Comparison of ENCODE assay signal across 16 cellular contexts in the genomic region with DNA sequence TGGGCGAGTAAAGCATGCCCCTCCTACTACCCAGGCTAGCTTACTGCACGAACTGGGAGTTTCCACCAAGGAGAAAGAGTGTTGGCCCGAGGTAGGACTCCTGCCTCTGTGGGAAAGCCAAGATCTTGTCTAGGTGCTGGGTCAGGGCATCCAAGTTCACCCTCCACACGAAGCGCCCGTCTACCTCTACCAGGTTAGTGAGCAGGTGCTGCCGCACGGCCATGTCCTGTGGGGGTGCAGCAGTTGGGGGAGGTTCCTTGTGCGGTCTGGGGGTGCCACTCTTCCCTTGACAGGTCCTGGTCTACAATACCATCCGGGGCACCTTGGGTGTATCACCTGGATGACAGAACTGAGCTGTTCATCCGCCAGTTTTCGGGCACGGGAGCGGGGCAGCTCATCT. TPM values are rescaled to one million over a fixed set of nuclear protein-coding genes. Genes with fewer than 3 reads are reported as not detected.
A peak's percentile ranks its signal among the peaks of the same experiment; 100 is the strongest.
DNase-seq lines count a peak whose midpoint lies in the region; ATAC-seq and TF ChIP-seq lines count a peak whose summit lies in the region.
"Had no signal": no experiment of that assay in that cellular context is flagged by ENCODE, and none has a peak within 500 bp of the region (broad histone marks: within the 10 kb centered on the region; RNA-seq: fewer than 3 reads in every experiment).

No MANE protein-coding gene starts in this region.

- H4K20me1 ChIP-seq in SK-N-SH (ENCODE audit: insufficient read depth) (no peaks in the 10 kb centered on the region), Karpas-422 (ENCODE audit: insufficient read depth, low read depth, low read length) (peaks cover 10% of the 10 kb centered on the region)

- CTCF ChIA-PET in SK-N-SH (lab: Yijun Ruan, JAX): interaction anchor here (1.0 to 12.8 kb wide), 4 partner anchors 13 to 129 kb away, joined by 3 to 272 read pairs (median 70); no protein-coding TSS in a partner anchor

- no peak overlapping the region for H2BK15ac ChIP-seq in neuronal stem cell (ENCODE audit: low read length)

- peak overlapping the region; percentile 30 for H2AK5ac ChIP-seq in neuronal stem cell (ENCODE audit: low read depth, low read length)

- H3K79me2 ChIP-seq in SK-N-SH (ENCODE audit: insufficient read depth) (peaks cover 28% of the 10 kb centered on the region; the same call in 1 of the 2 replicates), Karpas-422 (ENCODE audit: low read length) (peaks cover 10% of the 10 kb centered on the region)

- H3K4me1 ChIP-seq in SK-N-SH (ENCODE audit: control insufficient read depth in 1 of 2, insufficient read depth in 2 of 2, low read depth in 1 of 2, low read length in 1 of 2): peaks cover 7 to 13% of the 10 kb centered on the region in 2 experiments; a peak in 2 of 4 replicates
- peaks cover 21% of the 10 kb centered on the region for H3K4me1 ChIP-seq in Karpas-422 (ENCODE audit: low read length)
- H3K4me1 ChIP-seq in neuronal stem cell (ENCODE audit: control insufficient read depth in 2 of 2, insufficient read depth in 1 of 2, low read depth in 1 of 2, low read length in 2 of 2): peaks cover 8 to 14% of the 10 kb centered on the region in 2 donors

- H3K27ac Mint-ChIP-seq in effector memory CD8-positive, alpha-beta T cell: no peak overlapping the region

- H2BK5ac ChIP-seq in neuronal stem cell (ENCODE audit: low read length): no peak overlapping the region

- peaks cover 22% of the 10 kb centered on the region for H3K36me3 Mint-ChIP-seq in effector memory CD8-positive, alpha-beta T cell (ENCODE audit: insufficient read depth)

- TF ChIP-seq EP300 in SK-N-SH (IDR thresholded peaks at IDR 0.05; ENCODE audit: borderline replicate concordance in 1 of 2, low read depth in 1 of 2, low read length in 1 of 2): no peak

- no peak overlapping the region for H3K4ac ChIP-seq in neuronal stem cell (ENCODE audit: low read length)

- no peak overlapping the region for H3K18ac ChIP-seq in neuronal stem cell (ENCODE audit: low read length)

- H3K4me3 Mint-ChIP-seq in effector memory CD8-positive, alpha-beta T cell: peak overlapping the region; percentile 92

- H3K4me2 ChIP-seq in SK-N-SH (peak overlapping the region; percentile 100; the same call in 1 of the 2 replicates), Karpas-422 (ENCODE audit: low read depth, low read length, poor library complexity, severe bottlenecking) (no peak overlapping the region), neuronal stem cell (ENCODE audit: insufficient read depth, low read length, poor library complexity, severe bottlenecking) (no peak overlapping the region)

- H3K27ac ChIP-seq in SK-N-SH (ENCODE audit: low read depth in 2 of 2, low read length in 1 of 2) (no peak overlapping the region), Karpas-422 (ENCODE audit: low read length) (no peak overlapping the region), neuronal stem cell (replicated peaks; ENCODE audit: low read length) (no peak overlapping the region)
- H3K27ac ChIP-seq: SK-N-MC had no signal

- no peak overlapping the region for H3K9ac ChIP-seq in SK-N-SH
- H3K9ac ChIP-seq in Karpas-422 (ENCODE audit: low read length): peak overlapping the region; percentile 85; the same call in 1 of the 2 replicates
- no peak overlapping the region for H3K9ac ChIP-seq in neuronal stem cell (ENCODE audit: low read depth, low read length, poor library complexity)

- WGBS in SK-N-SH (ENCODE audit: low lambda C conversion rate): 88% methylated on average over 14 of the region's 14 CpGs
- WGBS in neuronal stem cell (ENCODE audit: extremely low coverage in 2 of 2, insufficient read length in 2 of 2, insufficient replicate concordance in 1 of 2), 2 donors: no CpG with 5 or more reads among the region's 14 CpGs

- H3K27me3 Mint-ChIP-seq in effector memory CD8-positive, alpha-beta T cell: no peaks in the 10 kb centered on the region

- peak overlapping the region; percentile 13 for H3K23ac ChIP-seq in neuronal stem cell (ENCODE audit: low read depth, low read length, poor library complexity)

- POLR2A ChIA-PET in SK-N-SH (lab: Yijun Ruan, JAX): no interaction called here

- no peak overlapping the region for H3K14ac ChIP-seq in neuronal stem cell (ENCODE audit: low read length)

- no peak overlapping the region for H2AFZ ChIP-seq in SK-N-SH (ENCODE audit: low read depth)
- H2AFZ ChIP-seq in Karpas-422 (ENCODE audit: low read length): no peak overlapping the region
- no peak overlapping the region for H2AFZ ChIP-seq in neuronal stem cell (ENCODE audit: low read length)

- TF ChIP-seq POLR2A in erythroblast (IDR thresholded peaks at IDR 0.05; ENCODE audit: low read length): no peak

- no peak overlapping the region for H3K4me3 ChIP-seq in SK-N-SH (ENCODE audit: low read depth in 2 of 2, low read length in 1 of 2)
- no peak overlapping the region for H3K4me3 ChIP-seq in Karpas-422 (ENCODE audit: low read length)
- peak overlapping the region in 1 of 2 donors; percentile 24 for H3K4me3 ChIP-seq in neuronal stem cell (ENCODE audit: low read length in 2 of 2)

- H2BK12ac ChIP-seq in neuronal stem cell (ENCODE audit: low read length): no peak overlapping the region

- TF ChIP-seq CTCF in SK-N-SH (IDR thresholded peaks at IDR 0.05): no peak

- no peak for TF ChIP-seq RAD21 in SK-N-SH (IDR thresholded peaks at IDR 0.05; ENCODE audit: low read length)

- no peak overlapping the region for H4K91ac ChIP-seq in neuronal stem cell (ENCODE audit: low read depth, low read length, poor library complexity)

- peaks cover 19 to 20% of the 10 kb centered on the region in 2 donors for H3K4me1 Mint-ChIP-seq in effector memory CD8-positive, alpha-beta T cell (ENCODE audit: low read depth in 2 of 2)

- H3K9me3 Mint-ChIP-seq in effector memory CD8-positive, alpha-beta T cell: no peaks in the 10 kb centered on the region

- H3F3A ChIP-seq in SK-N-SH (replicated peaks; ENCODE audit: insufficient read depth): peaks cover 10% of the 10 kb centered on the region

- H3K9me2 ChIP-seq in SK-N-SH (no peaks in the 10 kb centered on the region), Karpas-422 (replicated peaks; ENCODE audit: insufficient read depth, low read length) (no peaks in the 10 kb centered on the region)

- H3K27me3 ChIP-seq in SK-N-SH (ENCODE audit: insufficient read depth): no peaks in the 10 kb centered on the region
- no peaks in the 10 kb centered on the region for H3K27me3 ChIP-seq in Karpas-422 (ENCODE audit: low read length)
- no peaks in the 10 kb centered on the region for H3K27me3 ChIP-seq in neuronal stem cell (ENCODE audit: control insufficient read depth in 3 of 3, insufficient read depth in 3 of 3, low read depth in 1 of 3, low read length in 3 of 3)

- H4K8ac ChIP-seq in neuronal stem cell (ENCODE audit: low read depth, low read length): no peak overlapping the region

- H2BK120ac ChIP-seq in neuronal stem cell (ENCODE audit: low read depth, low read length): no peak overlapping the region

- H3K36me3 ChIP-seq in SK-N-SH (replicated peaks in 1 of 2; ENCODE audit: control insufficient read depth in 1 of 2, insufficient read depth in 2 of 2, low read length in 1 of 2): peaks cover 8 to 11% of the 10 kb centered on the region in 2 experiments
- no peaks in the 10 kb centered on the region for H3K36me3 ChIP-seq in Karpas-422 (ENCODE audit: insufficient read depth, low read length)
- peaks cover 21 to 22% of the 10 kb centered on the region in 2 donors for H3K36me3 ChIP-seq in neuronal stem cell (replicated peaks in 1 of 2; ENCODE audit: control insufficient read depth in 2 of 2, insufficient read depth in 2 of 2, low read length in 2 of 2)

- no peak for ATAC-seq in SK-N-SH treated with all-trans-retinoic acid at 6 μM for 48 hours
- no peak for ATAC-seq in effector memory CD8-positive, alpha-beta T cell (replicated peaks)

- H3K9me3 ChIP-seq in SK-N-SH: no peaks in the 10 kb centered on the region
- no peaks in the 10 kb centered on the region for H3K9me3 ChIP-seq in Karpas-422 (ENCODE audit: low read length)
- H3K9me3 ChIP-seq in neuronal stem cell (replicated peaks in 1 of 2; ENCODE audit: control insufficient read depth in 2 of 2, insufficient read depth in 1 of 2, low read depth in 1 of 2, low read length in 2 of 2): no peaks in the 10 kb centered on the region

- DNase-seq in SK-N-SH (no peak), Karpas-422 (no peak), neuronal stem cell (ENCODE audit: low spot score) (no peak), GM19238 (ENCODE audit: insufficient read length, low spot score) (no peak), NCI-H1092 (lab: John Stamatoyannopoulos, UW) (no peak), erythroblast (lab: John Stamatoyannopoulos, UW) (no peak)
- DNase-seq in effector memory CD8-positive, alpha-beta T cell: no peak
- DNase-seq: amygdala; NCI-H187 treated with DMSO at 0.1 percent for 48 hours; NCI-H510A; stimulated activated CD4-positive, alpha-beta T cell treated with anti-CD3 and anti-CD28 coated beads, Interleukin-12 subunit alpha, Interleukin-12 subunit beta, amount 100 ng/mL, for 4 hours had no signal

- H3K79me1 ChIP-seq in neuronal stem cell (ENCODE audit: low read depth, low read length): peaks cover 6% of the 10 kb centered on the region

RNA-seq across cellular contexts. Expression of gene ABHD11, which starts 1.7 kb away (rescaled TPM):
- polyA plus RNA-seq in SK-N-SH (2012; rRNA removed): 29.9 and 33.7 TPM in 2 replicates
- 14.8 and 23.2 TPM in 2 replicates for polyA plus RNA-seq in SK-N-SH (2012; cell fraction: cytosol; rRNA removed)
- 32.1 and 34.9 TPM in 2 replicates for polyA plus RNA-seq in SK-N-SH (2012; cell fraction: nucleus; rRNA removed)
- 14.3 and 18.3 TPM in 2 replicates for total RNA-seq in Karpas-422 (2014; rRNA removed; shearing (Covaris generic); ENCODE audit: low replicate concordance)
- polyA plus RNA-seq in neuronal stem cell (2013, experiment 1 of 2): 17.1 TPM
- polyA plus RNA-seq in neuronal stem cell (2013, experiment 2 of 2): 16.7 TPM

RNA-seq across cellular contexts. Expression of gene STX1A, which starts 17.4 kb away (rescaled TPM):
- polyA plus RNA-seq in SK-N-SH (2012; rRNA removed): 81.2 and 91.1 TPM in 2 replicates
- polyA plus RNA-seq in SK-N-SH (2012; cell fraction: cytosol; rRNA removed): 40.6 and 54.4 TPM in 2 replicates
- polyA plus RNA-seq in SK-N-SH (2012; cell fraction: nucleus; rRNA removed): 330 and 340 TPM in 2 replicates
- total RNA-seq in Karpas-422 (2014; rRNA removed; shearing (Covaris generic); ENCODE audit: low replicate concordance): 3.7 and 5.5 TPM in 2 replicates
- 20.3 TPM for polyA plus RNA-seq in neuronal stem cell (2013, experiment 1 of 2)
- 17.6 TPM for polyA plus RNA-seq in neuronal stem cell (2013, experiment 2 of 2)

RNA-seq across cellular contexts. Expression of gene CLDN3, which starts 33.2 kb away (rescaled TPM):
- 0.05 and 0.08 TPM in 2 replicates for polyA plus RNA-seq in SK-N-SH (2012; rRNA removed)
- polyA plus RNA-seq in SK-N-SH (2012; cell fraction: cytosol; rRNA removed): 0.07 TPM in 1 of 2 replicates, not detected in the other
- 0.07 TPM in 1 of 2 replicates, not detected in the other for polyA plus RNA-seq in SK-N-SH (2012; cell fraction: nucleus; rRNA removed)
- total RNA-seq in Karpas-422 (2014; rRNA removed; shearing (Covaris generic); ENCODE audit: low replicate concordance): not detected in 2 replicates
- polyA plus RNA-seq in neuronal stem cell (2013, experiment 1 of 2): 13.8 TPM
- polyA plus RNA-seq in neuronal stem cell (2013, experiment 2 of 2): 13.7 TPM
- total RNA-seq: A172, mesenteric fat pad, posterior vena cava had no signal

RNA-seq across cellular contexts. Expression of gene BUD23, which starts 53.5 kb away (rescaled TPM):
- polyA plus RNA-seq in SK-N-SH (2012; rRNA removed): 174 and 206 TPM in 2 replicates
- 167 and 190 TPM in 2 replicates for polyA plus RNA-seq in SK-N-SH (2012; cell fraction: cytosol; rRNA removed)
- polyA plus RNA-seq in SK-N-SH (2012; cell fraction: nucleus; rRNA removed): 151 and 156 TPM in 2 replicates
- 41.9 and 85.9 TPM in 2 replicates for total RNA-seq in Karpas-422 (2014; rRNA removed; shearing (Covaris generic); ENCODE audit: low replicate concordance)
- polyA plus RNA-seq in neuronal stem cell (2013, experiment 1 of 2): 69.9 TPM
- polyA plus RNA-seq in neuronal stem cell (2013, experiment 2 of 2): 73.3 TPM

RNA-seq across cellular contexts. Expression of gene DNAJC30, which starts 53.6 kb away (rescaled TPM):
- 10.6 and 11.0 TPM in 2 replicates for polyA plus RNA-seq in SK-N-SH (2012; rRNA removed)
- 8.0 and 10.5 TPM in 2 replicates for polyA plus RNA-seq in SK-N-SH (2012; cell fraction: cytosol; rRNA removed)
- 7.5 and 8.0 TPM in 2 replicates for polyA plus RNA-seq in SK-N-SH (2012; cell fraction: nucleus; rRNA removed)
- total RNA-seq in Karpas-422 (2014; rRNA removed; shearing (Covaris generic); ENCODE audit: low replicate concordance): 1.3 and 6.1 TPM in 2 replicates
- polyA plus RNA-seq in neuronal stem cell (2013, experiment 1 of 2): 3.3 TPM
- 3.4 TPM for polyA plus RNA-seq in neuronal stem cell (2013, experiment 2 of 2)
